1 cellular context compared by ENCODE assay signal in genomic region chr2:97995734-97996624, GRCh38.
TF ChIP-seq lines count a peak whose summit lies in the region.

TSS of gene TMEM131 (minus strand) at chr2:97995948. CDS start at chr2:97995662, 286 bp downstream.

TF ChIP-seq in HepG2, 621 proteins besides CTCF, POLR2A, EP300 and RAD21 (continued from another document and continues in another):
- TF ChIP-seq, protein P1, sequence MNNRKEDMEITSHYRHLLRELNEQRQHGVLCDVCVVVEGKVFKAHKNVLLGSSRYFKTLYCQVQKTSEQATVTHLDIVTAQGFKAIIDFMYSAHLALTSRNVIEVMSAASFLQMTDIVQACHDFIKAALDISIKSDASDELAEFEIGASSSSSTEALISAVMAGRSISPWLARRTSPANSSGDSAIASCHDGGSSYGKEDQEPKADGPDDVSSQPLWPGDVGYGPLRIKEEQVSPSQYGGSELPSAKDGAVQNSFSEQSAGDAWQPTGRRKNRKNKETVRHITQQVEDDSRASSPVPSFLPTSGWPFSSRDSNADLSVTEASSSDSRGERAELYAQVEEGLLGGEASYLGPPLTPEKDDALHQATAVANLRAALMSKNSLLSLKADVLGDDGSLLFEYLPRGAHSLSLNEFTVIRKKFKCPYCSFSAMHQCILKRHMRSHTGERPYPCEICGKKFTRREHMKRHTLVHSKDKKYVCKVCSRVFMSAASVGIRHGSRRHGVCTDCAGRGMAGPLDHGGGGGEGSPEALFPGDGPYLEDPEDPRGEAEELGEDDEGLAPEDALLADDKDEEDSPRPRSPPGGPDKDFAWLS (CRISPR knock-in tag; IDR thresholded peaks at IDR 0.05; ENCODE audit: borderline replicate concordance), result 0 out of 2 replicates have a peak, but pooled peaks have one; percentile 51
- TF ChIP-seq ZNF383 (CRISPR knock-in tag; IDR thresholded peaks at IDR 0.05; ENCODE audit: borderline replicate concordance), result no peak
- TF ChIP-seq KDM5A (IDR thresholded peaks at IDR 0.05; ENCODE audit: borderline replicate concordance, low read length), result peak; percentile 74
- TF ChIP-seq PITX1 (CRISPR knock-in tag; IDR thresholded peaks at IDR 0.05), result peak; percentile 64; the same call in 1 of the 2 replicates
- peak; percentile 75 for TF ChIP-seq SIN3B (IDR thresholded peaks at IDR 0.05; ENCODE audit: low read length)
- TF ChIP-seq MIER3 (CRISPR knock-in tag; IDR thresholded peaks at IDR 0.05; ENCODE audit: borderline replicate concordance), result peak; percentile 71; the same call in 1 of the 2 replicates
- TF ChIP-seq ZNF263 (CRISPR knock-in tag; IDR thresholded peaks at IDR 0.05), result peak; percentile 47
- peak; percentile 91; the same call in 1 of the 2 replicates for TF ChIP-seq BRD4 (CRISPR knock-in tag; IDR thresholded peaks at IDR 0.05)
- peak; percentile 45; the same call in 1 of the 2 replicates for TF ChIP-seq ZNF768 (CRISPR knock-in tag; IDR thresholded peaks at IDR 0.05)
- peak; percentile 96 for TF ChIP-seq TFE3 (CRISPR knock-in tag; IDR thresholded peaks at IDR 0.05)
- TF ChIP-seq ZBTB4 (CRISPR knock-in tag; IDR thresholded peaks at IDR 0.05; ENCODE audit: borderline replicate concordance), result peak; percentile 87
- no peak for TF ChIP-seq ZNF296 (CRISPR knock-in tag; conservative IDR thresholded peaks at IDR 0.05)
- TF ChIP-seq ZBTB8A (CRISPR knock-in tag; IDR thresholded peaks at IDR 0.05; ENCODE audit: borderline replicate concordance, low read depth), result peak; percentile 22; the same call in 1 of the 2 replicates
- no peak for TF ChIP-seq ZNF292 (CRISPR knock-in tag; IDR thresholded peaks at IDR 0.05; ENCODE audit: borderline replicate concordance, low read depth)
- no peak; the same call in none of the 2 replicates for TF ChIP-seq ZNF143 (CRISPR knock-in tag; IDR thresholded peaks at IDR 0.05)
- TF ChIP-seq ZNF792 (CRISPR knock-in tag; IDR thresholded peaks at IDR 0.05), result peak; percentile 44
- no peak for TF ChIP-seq CHD2 (IDR thresholded peaks at IDR 0.05; ENCODE audit: low read depth, low read length)
- peak; percentile 99 for TF ChIP-seq SP5 (CRISPR knock-in tag; IDR thresholded peaks at IDR 0.05; ENCODE audit: borderline replicate concordance, low read depth)
- peak; percentile 68; the same call in 1 of the 2 replicates for TF ChIP-seq TIGD3 (CRISPR knock-in tag; IDR thresholded peaks at IDR 0.05; ENCODE audit: borderline replicate concordance)
- TF ChIP-seq, protein P2, sequence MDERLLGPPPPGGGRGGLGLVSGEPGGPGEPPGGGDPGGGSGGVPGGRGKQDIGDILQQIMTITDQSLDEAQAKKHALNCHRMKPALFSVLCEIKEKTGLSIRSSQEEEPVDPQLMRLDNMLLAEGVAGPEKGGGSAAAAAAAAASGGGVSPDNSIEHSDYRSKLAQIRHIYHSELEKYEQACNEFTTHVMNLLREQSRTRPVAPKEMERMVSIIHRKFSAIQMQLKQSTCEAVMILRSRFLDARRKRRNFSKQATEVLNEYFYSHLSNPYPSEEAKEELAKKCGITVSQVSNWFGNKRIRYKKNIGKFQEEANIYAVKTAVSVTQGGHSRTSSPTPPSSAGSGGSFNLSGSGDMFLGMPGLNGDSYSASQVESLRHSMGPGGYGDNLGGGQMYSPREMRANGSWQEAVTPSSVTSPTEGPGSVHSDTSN (CRISPR knock-in tag; IDR thresholded peaks at IDR 0.05), result no peak; the same call in 1 of the 2 replicates
- no peak for TF ChIP-seq HNRNPUL1 (IDR thresholded peaks at IDR 0.05; ENCODE audit: low read depth, low read length)
- TF ChIP-seq NR2C2 (CRISPR knock-in tag; IDR thresholded peaks at IDR 0.05; ENCODE audit: borderline replicate concordance), result peak; percentile 94
- TF ChIP-seq ZNF362 (CRISPR knock-in tag; IDR thresholded peaks at IDR 0.05; ENCODE audit: borderline replicate concordance), result peak; percentile 76; the same call in 1 of the 2 replicates
- TF ChIP-seq XRCC5 (optimal IDR thresholded peaks at IDR 0.05; ENCODE audit: low read length), result peak; percentile 75
- no peak for TF ChIP-seq RORA (CRISPR knock-in tag; IDR thresholded peaks at IDR 0.05)
- TF ChIP-seq ZNF101 (CRISPR knock-in tag; IDR thresholded peaks at IDR 0.05; ENCODE audit: borderline replicate concordance, low read depth), result no peak
- TF ChIP-seq DNMT1 (CRISPR knock-in tag; IDR thresholded peaks at IDR 0.05), result no peak
- TF ChIP-seq ZMYM2 (CRISPR knock-in tag; IDR thresholded peaks at IDR 0.05), result 0 out of 2 replicates have a peak, but pooled peaks have one; percentile 70
- TF ChIP-seq DPF2 (CRISPR knock-in tag; IDR thresholded peaks at IDR 0.05; ENCODE audit: borderline replicate concordance, low read depth), result no peak
- TF ChIP-seq NR2F1 (CRISPR knock-in tag; IDR thresholded peaks at IDR 0.05), result no peak; a peak in 1 of 4 replicates
- peak; percentile 23; the same call in 1 of the 2 replicates for TF ChIP-seq ZSCAN31 (CRISPR knock-in tag; IDR thresholded peaks at IDR 0.05; ENCODE audit: low read depth)
- peak; percentile 63; the same call in 1 of the 2 replicates for TF ChIP-seq ZNF879 (CRISPR knock-in tag; IDR thresholded peaks at IDR 0.05)
- peak; percentile 20; the same call in 1 of the 2 replicates for TF ChIP-seq ZNF558 (CRISPR knock-in tag; IDR thresholded peaks at IDR 0.05; ENCODE audit: borderline replicate concordance)
- no peak; the same call in 1 of the 2 replicates for TF ChIP-seq RARA (CRISPR knock-in tag; IDR thresholded peaks at IDR 0.05)
- TF ChIP-seq, protein P3, sequence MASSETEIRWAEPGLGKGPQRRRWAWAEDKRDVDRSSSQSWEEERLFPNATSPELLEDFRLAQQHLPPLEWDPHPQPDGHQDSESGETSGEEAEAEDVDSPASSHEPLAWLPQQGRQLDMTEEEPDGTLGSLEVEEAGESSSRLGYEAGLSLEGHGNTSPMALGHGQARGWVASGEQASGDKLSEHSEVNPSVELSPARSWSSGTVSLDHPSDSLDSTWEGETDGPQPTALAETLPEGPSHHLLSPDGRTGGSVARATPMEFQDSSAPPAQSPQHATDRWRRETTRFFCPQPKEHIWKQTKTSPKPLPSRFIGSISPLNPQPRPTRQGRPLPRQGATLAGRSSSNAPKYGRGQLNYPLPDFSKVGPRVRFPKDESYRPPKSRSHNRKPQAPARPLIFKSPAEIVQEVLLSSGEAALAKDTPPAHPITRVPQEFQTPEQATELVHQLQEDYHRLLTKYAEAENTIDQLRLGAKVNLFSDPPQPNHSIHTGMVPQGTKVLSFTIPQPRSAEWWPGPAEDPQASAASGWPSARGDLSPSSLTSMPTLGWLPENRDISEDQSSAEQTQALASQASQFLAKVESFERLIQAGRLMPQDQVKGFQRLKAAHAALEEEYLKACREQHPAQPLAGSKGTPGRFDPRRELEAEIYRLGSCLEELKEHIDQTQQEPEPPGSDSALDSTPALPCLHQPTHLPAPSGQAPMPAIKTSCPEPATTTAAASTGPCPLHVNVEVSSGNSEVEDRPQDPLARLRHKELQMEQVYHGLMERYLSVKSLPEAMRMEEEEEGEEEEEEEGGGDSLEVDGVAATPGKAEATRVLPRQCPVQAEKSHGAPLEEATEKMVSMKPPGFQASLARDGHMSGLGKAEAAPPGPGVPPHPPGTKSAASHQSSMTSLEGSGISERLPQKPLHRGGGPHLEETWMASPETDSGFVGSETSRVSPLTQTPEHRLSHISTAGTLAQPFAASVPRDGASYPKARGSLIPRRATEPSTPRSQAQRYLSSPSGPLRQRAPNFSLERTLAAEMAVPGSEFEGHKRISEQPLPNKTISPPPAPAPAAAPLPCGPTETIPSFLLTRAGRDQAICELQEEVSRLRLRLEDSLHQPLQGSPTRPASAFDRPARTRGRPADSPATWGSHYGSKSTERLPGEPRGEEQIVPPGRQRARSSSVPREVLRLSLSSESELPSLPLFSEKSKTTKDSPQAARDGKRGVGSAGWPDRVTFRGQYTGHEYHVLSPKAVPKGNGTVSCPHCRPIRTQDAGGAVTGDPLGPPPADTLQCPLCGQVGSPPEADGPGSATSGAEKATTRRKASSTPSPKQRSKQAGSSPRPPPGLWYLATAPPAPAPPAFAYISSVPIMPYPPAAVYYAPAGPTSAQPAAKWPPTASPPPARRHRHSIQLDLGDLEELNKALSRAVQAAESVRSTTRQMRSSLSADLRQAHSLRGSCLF (CRISPR knock-in tag; IDR thresholded peaks at IDR 0.05; ENCODE audit: borderline replicate concordance), result no peak
- TF ChIP-seq ZNF12 (CRISPR knock-in tag; IDR thresholded peaks at IDR 0.05), result no peak
- TF ChIP-seq ZNF761 (CRISPR knock-in tag; conservative IDR thresholded peaks at IDR 0.05), result no peak; the same call in 1 of the 2 replicates
- TF ChIP-seq ZNF782 (CRISPR knock-in tag; IDR thresholded peaks at IDR 0.05; ENCODE audit: borderline replicate concordance), result no peak; the same call in 1 of the 2 replicates
- TF ChIP-seq RXRB (CRISPR knock-in tag; IDR thresholded peaks at IDR 0.05; ENCODE audit: borderline replicate concordance), result peak; percentile 49
- no peak; the same call in 1 of the 2 replicates for TF ChIP-seq NCOR1 (IDR thresholded peaks at IDR 0.05; ENCODE audit: borderline replicate concordance, low read length)
- 0 out of 2 replicates have a peak, but pooled peaks have one; percentile 15 for TF ChIP-seq ZNF652 (CRISPR knock-in tag; IDR thresholded peaks at IDR 0.05; ENCODE audit: borderline replicate concordance, low read depth)
- peak; percentile 72; the same call in 1 of the 2 replicates for TF ChIP-seq SSRP1 (CRISPR knock-in tag; IDR thresholded peaks at IDR 0.05)
- peak; percentile 84; the same call in 1 of the 2 replicates for TF ChIP-seq ZNF556 (CRISPR knock-in tag; IDR thresholded peaks at IDR 0.05; ENCODE audit: borderline replicate concordance)
- TF ChIP-seq, protein P4, sequence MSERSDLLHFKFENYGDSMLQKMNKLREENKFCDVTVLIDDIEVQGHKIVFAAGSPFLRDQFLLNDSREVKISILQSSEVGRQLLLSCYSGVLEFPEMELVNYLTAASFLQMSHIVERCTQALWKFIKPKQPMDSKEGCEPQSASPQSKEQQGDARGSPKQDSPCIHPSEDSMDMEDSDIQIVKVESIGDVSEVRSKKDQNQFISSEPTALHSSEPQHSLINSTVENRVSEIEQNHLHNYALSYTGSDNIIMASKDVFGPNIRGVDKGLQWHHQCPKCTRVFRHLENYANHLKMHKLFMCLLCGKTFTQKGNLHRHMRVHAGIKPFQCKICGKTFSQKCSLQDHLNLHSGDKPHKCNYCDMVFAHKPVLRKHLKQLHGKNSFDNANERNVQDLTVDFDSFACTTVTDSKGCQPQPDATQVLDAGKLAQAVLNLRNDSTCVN (CRISPR knock-in tag; IDR thresholded peaks at IDR 0.05; ENCODE audit: borderline replicate concordance), result peak; percentile 80
